8 cellular contexts compared by ENCODE assay signal in genomic region chr1:78005755-78006154, GRCh38. TPM values are rescaled to one million over a fixed set of nuclear protein-coding genes. Genes with fewer than 3 reads are reported as not detected.
DNase-seq lines count a peak whose midpoint lies in the region; ATAC-seq and TF ChIP-seq lines count a peak whose summit lies in the region.

No MANE protein-coding gene starts in this region.

- peaks cover 33% of the 10 kb centered on the region for H3F3A ChIP-seq in DOHH2 (ENCODE audit: control insufficient read depth, insufficient read depth)
- peaks cover 7% of the 10 kb centered on the region; the same call in 1 of the 2 replicates for H3F3A ChIP-seq in Loucy (ENCODE audit: low read depth)

- H3K4me1 ChIP-seq in DOHH2 (ENCODE audit: control insufficient read depth, low read length): peaks cover 31% of the 10 kb centered on the region
- H3K4me1 ChIP-seq in Loucy (ENCODE audit: insufficient read depth, low read length, poor library complexity, severe bottlenecking): peaks cover 53% of the 10 kb centered on the region
- no peaks in the 10 kb centered on the region for H3K4me1 ChIP-seq in prostate gland (replicated peaks)

- H3K36me3 ChIP-seq in DOHH2 (ENCODE audit: control insufficient read depth, low read length) (no peaks in the 10 kb centered on the region), Loucy (ENCODE audit: insufficient read depth, low read length) (no peaks in the 10 kb centered on the region), prostate gland (no peaks in the 10 kb centered on the region)

- no peaks in the 10 kb centered on the region for H4K20me1 ChIP-seq in DOHH2 (ENCODE audit: control insufficient read depth, insufficient read depth, low read depth, low read length)
- H4K20me1 ChIP-seq in Loucy (ENCODE audit: insufficient read depth, low read length, poor library complexity, severe bottlenecking): no peaks in the 10 kb centered on the region

- no peaks in the 10 kb centered on the region for H3K9me3 Mint-ChIP-seq in activated T-helper 17 cell treated with anti-CD3 and anti-CD28 coated beads, Interleukin-2, amount 50 U/mL, for 72 hours

- H3K27me3 ChIP-seq in DOHH2 (ENCODE audit: control insufficient read depth, low read length) (no peaks in the 10 kb centered on the region), Loucy (ENCODE audit: insufficient read depth, low read length, poor library complexity, severe bottlenecking) (no peaks in the 10 kb centered on the region), prostate gland (replicated peaks; ENCODE audit: insufficient read depth) (no peaks in the 10 kb centered on the region)

- DNase-seq in glomerular endothelial cell (ENCODE audit: extremely low read depth, low read depth, low spot score): peak; percentile 80
- DNase-seq in prostate gland (ENCODE audit: low spot score): peak; percentile 35
- DNase-seq in NCI-H128 (lab: John Stamatoyannopoulos, UW; ENCODE audit: unreplicated experiment): no peak
- no peak for DNase-seq in activated gamma-delta T cell (lab: John Stamatoyannopoulos, UW)
- DNase-seq in GM19238 (ENCODE audit: insufficient read length, low spot score): no peak

- peak overlapping the region; percentile 77 for H3K4me2 ChIP-seq in DOHH2 (ENCODE audit: low read length)
- peak overlapping the region; percentile 86 for H3K4me2 ChIP-seq in Loucy (ENCODE audit: low read depth, low read length, poor library complexity, severe bottlenecking)

- H3K9me3 ChIP-seq in DOHH2 (ENCODE audit: control insufficient read depth, insufficient read depth, low read length) (no peaks in the 10 kb centered on the region), Loucy (ENCODE audit: insufficient read depth, low read depth, low read length) (no peaks in the 10 kb centered on the region), prostate gland (no peaks in the 10 kb centered on the region)

- TF ChIP-seq CTCF in DOHH2 (IDR thresholded peaks at IDR 0.05; ENCODE audit: low read depth, low read length, poor library complexity, severe bottlenecking) (no peak), Loucy (conservative IDR thresholded peaks at IDR 0.05; ENCODE audit: low read length) (no peak), prostate gland (IDR thresholded peaks at IDR 0.05) (no peak)

- no peak for TF ChIP-seq POLR2A in prostate gland (IDR thresholded peaks at IDR 0.05)

- H3K27ac Mint-ChIP-seq in activated T-helper 17 cell treated with anti-CD3 and anti-CD28 coated beads, Interleukin-2, amount 50 U/mL, for 72 hours: peak overlapping the region; percentile 100

- H3K79me2 ChIP-seq in DOHH2 (ENCODE audit: control insufficient read depth, low read length) (peaks cover 23% of the 10 kb centered on the region), Loucy (ENCODE audit: insufficient read depth, low read length) (peaks cover 21% of the 10 kb centered on the region; the same call in 1 of the 2 replicates)

- peak overlapping the region; percentile 95 for H3K4me3 Mint-ChIP-seq in activated T-helper 17 cell treated with anti-CD3 and anti-CD28 coated beads, Interleukin-2, amount 50 U/mL, for 72 hours

- peak overlapping the region; percentile 88 for H3K4me3 ChIP-seq in DOHH2 (ENCODE audit: low read length)
- peak overlapping the region; percentile 81 for H3K4me3 ChIP-seq in Loucy (ENCODE audit: low read length, poor library complexity, severe bottlenecking)
- H3K4me3 ChIP-seq in prostate gland: peak overlapping the region; percentile 33 to 35

- H2AFZ ChIP-seq in Loucy (ENCODE audit: low read length): no peak overlapping the region

- peaks cover 12% of the 10 kb centered on the region for H3K4me1 Mint-ChIP-seq in activated T-helper 17 cell treated with anti-CD3 and anti-CD28 coated beads, Interleukin-2, amount 50 U/mL, for 72 hours

- intact Hi-C loops in prostate gland (cut with DNase I): no loop called here

- H3K27ac ChIP-seq in DOHH2 (ENCODE audit: low read depth, low read length): no peak overlapping the region
- H3K27ac ChIP-seq in prostate gland: peak overlapping the region; percentile 83 to 87

- no peak for ATAC-seq in activated T-helper 17 cell treated with anti-CD3 and anti-CD28 coated beads, Interleukin-2, amount 50 U/mL, for 72 hours (replicated peaks)

- peak overlapping the region; percentile 85 for H3K9ac ChIP-seq in Loucy (ENCODE audit: low read depth, low read length, poor library complexity, severe bottlenecking)

- peaks cover 9% of the 10 kb centered on the region for H3K36me3 Mint-ChIP-seq in activated T-helper 17 cell treated with anti-CD3 and anti-CD28 coated beads, Interleukin-2, amount 50 U/mL, for 72 hours (ENCODE audit: low read depth)

- H3K27me3 Mint-ChIP-seq in activated T-helper 17 cell treated with anti-CD3 and anti-CD28 coated beads, Interleukin-2, amount 50 U/mL, for 72 hours: no peaks in the 10 kb centered on the region

- H3K9me2 ChIP-seq in DOHH2 (replicated peaks; ENCODE audit: control insufficient read depth, low read length): no peaks in the 10 kb centered on the region
- H3K9me2 ChIP-seq in Loucy (replicated peaks; ENCODE audit: low read depth, low read length): no peaks in the 10 kb centered on the region

- WGBS in prostate gland: 4% methylated on average over 1 of the region's 1 CpG

RNA-seq across cellular contexts. Expression of gene DNAJB4, which starts 1.0 kb away (rescaled TPM):
- 10 to 100 TPM; 10.8 to 32.6 TPM for total RNA-seq in activated T-helper 17 cell treated with anti-CD3 and anti-CD28 coated beads, Interleukin-2, amount 50 U/mL, for 72 hours
- 30.9 and 41.1 TPM in 2 replicates for total RNA-seq in glomerular endothelial cell
- 10 to 100 TPM; 15.8 to 22.8 TPM for total RNA-seq in prostate gland

RNA-seq across cellular contexts. Expression of gene FUBP1, which starts 26.9 kb away (rescaled TPM):
- 100 to 1,000 TPM; 183 to 194 TPM for total RNA-seq in activated T-helper 17 cell treated with anti-CD3 and anti-CD28 coated beads, Interleukin-2, amount 50 U/mL, for 72 hours
- total RNA-seq in glomerular endothelial cell: 58.1 and 108 TPM in 2 replicates
- 100 to 1,000 TPM; 109 to 126 TPM for total RNA-seq in prostate gland

RNA-seq across cellular contexts. Expression of gene GIPC2, which starts 40.0 kb away (rescaled TPM):
- under 1 TPM; 0.35 to 0.50 TPM for total RNA-seq in activated T-helper 17 cell treated with anti-CD3 and anti-CD28 coated beads, Interleukin-2, amount 50 U/mL, for 72 hours
- total RNA-seq in glomerular endothelial cell (0.15 and 2.0 TPM in 2 replicates), prostate gland (1 to 10 TPM; 2.0 to 2.2 TPM)

Comparison
In these comparisons a context has a peak if more than half of its experiments do, and no peak if none do; other contexts are left out.
1. H3K4me3 ChIP-seq: peak in every context shown above with its lines; median percentile 88 in DOHH2; 81 in Loucy; 34 in prostate gland.
2. DNase-seq: peak in glomerular endothelial cell (single experiment) and prostate gland (single experiment); none in NCI-H128 (single experiment), activated gamma-delta T cell (single experiment) and GM19238 (single experiment).